1 cellular context compared by ENCODE assay signal in genomic region chr10:73963533-73963932, GRCh38. TPM values are rescaled to one million over a fixed set of nuclear protein-coding genes. Genes with fewer than 3 reads are reported as not detected.
"Had no signal": no experiment of that assay in that cellular context is flagged by ENCODE, and none has a peak within 500 bp of the region (broad histone marks: within the 10 kb centered on the region; RNA-seq: fewer than 3 reads in every experiment).

No MANE protein-coding gene starts in this region.

RNA-seq across cellular contexts. Expression of gene PLAU, which starts 52.6 kb away (rescaled TPM):
- total RNA-seq: SK-MEL-5 had no signal
